In genomic region chr2:38875576-38876367, GRCh38 we compare ENCODE assay signal across 8 cellular contexts. TPM values are rescaled to one million over a fixed set of nuclear protein-coding genes. Genes with fewer than 3 reads are reported as not detected.
A peak's percentile ranks its signal among the peaks of the same experiment; 100 is the strongest.
DNase-seq lines count a peak whose midpoint lies in the region; ATAC-seq and TF ChIP-seq lines count a peak whose summit lies in the region.

A gene with protein sequence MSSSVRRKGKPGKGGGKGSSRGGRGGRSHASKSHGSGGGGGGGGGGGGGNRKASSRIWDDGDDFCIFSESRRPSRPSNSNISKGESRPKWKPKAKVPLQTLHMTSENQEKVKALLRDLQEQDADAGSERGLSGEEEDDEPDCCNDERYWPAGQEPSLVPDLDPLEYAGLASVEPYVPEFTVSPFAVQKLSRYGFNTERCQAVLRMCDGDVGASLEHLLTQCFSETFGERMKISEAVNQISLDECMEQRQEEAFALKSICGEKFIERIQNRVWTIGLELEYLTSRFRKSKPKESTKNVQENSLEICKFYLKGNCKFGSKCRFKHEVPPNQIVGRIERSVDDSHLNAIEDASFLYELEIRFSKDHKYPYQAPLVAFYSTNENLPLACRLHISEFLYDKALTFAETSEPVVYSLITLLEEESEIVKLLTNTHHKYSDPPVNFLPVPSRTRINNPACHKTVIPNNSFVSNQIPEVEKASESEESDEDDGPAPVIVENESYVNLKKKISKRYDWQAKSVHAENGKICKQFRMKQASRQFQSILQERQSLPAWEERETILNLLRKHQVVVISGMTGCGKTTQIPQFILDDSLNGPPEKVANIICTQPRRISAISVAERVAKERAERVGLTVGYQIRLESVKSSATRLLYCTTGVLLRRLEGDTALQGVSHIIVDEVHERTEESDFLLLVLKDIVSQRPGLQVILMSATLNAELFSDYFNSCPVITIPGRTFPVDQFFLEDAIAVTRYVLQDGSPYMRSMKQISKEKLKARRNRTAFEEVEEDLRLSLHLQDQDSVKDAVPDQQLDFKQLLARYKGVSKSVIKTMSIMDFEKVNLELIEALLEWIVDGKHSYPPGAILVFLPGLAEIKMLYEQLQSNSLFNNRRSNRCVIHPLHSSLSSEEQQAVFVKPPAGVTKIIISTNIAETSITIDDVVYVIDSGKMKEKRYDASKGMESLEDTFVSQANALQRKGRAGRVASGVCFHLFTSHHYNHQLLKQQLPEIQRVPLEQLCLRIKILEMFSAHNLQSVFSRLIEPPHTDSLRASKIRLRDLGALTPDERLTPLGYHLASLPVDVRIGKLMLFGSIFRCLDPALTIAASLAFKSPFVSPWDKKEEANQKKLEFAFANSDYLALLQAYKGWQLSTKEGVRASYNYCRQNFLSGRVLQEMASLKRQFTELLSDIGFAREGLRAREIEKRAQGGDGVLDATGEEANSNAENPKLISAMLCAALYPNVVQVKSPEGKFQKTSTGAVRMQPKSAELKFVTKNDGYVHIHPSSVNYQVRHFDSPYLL (N-terminal part only) (minus strand): TSS chr2:38875934. CDS start chr2:38868405, 7,529 bp downstream.
MORN2 (plus strand) TSS chr2:38875976.

- TF ChIP-seq POLR2A in HCT116 (IDR thresholded peaks at IDR 0.05; ENCODE audit: borderline replicate concordance, extremely low read depth, insufficient read depth, insufficient read length) = no peak

- no peaks in the 10 kb centered on the region for H3F3A ChIP-seq in MM.1S (ENCODE audit: insufficient read depth, low read length)

- RAD21 ChIA-PET in HCT116 (lab: Charles Lee; ENCODE audit: low non-redundant PET in 1 of 2, low total read pairs in 2 of 2, uncharacterized antibody in 2 of 2, unreplicated experiment in 2 of 2) = no interaction called here

- H3K9ac ChIP-seq in HCT116 (ENCODE audit: low read length) = peak within 1 kb of the TSS; percentile 73
- H3K9ac ChIP-seq in MM.1S (ENCODE audit: low read length) = peak within 1 kb of the TSS; percentile 62

- H3K27ac ChIP-seq in HCT116 (ENCODE audit: low read depth, low read length) (peak within 1 kb of the TSS; percentile 41; the same call in 1 of the 2 replicates), MM.1S (ENCODE audit: low read length) (no peak within 1 kb of the TSS), SJSA1 (no peak within 1 kb of the TSS)

- H4K20me1 ChIP-seq in HCT116 (ENCODE audit: insufficient read depth) (no peaks in the 10 kb centered on the region), MM.1S (ENCODE audit: insufficient read depth, low read length) (no peaks in the 10 kb centered on the region)

- H3K9me3 ChIP-seq in HCT116 (ENCODE audit: control insufficient read depth in 1 of 2, insufficient read depth in 1 of 2, low read depth in 1 of 2, low read length in 2 of 2) = no peaks in the 10 kb centered on the region
- no peaks in the 10 kb centered on the region for H3K9me3 ChIP-seq in MM.1S (replicated peaks; ENCODE audit: insufficient read depth, low read length)
- no peaks in the 10 kb centered on the region for H3K9me3 ChIP-seq in SJSA1 (replicated peaks)

- peak within 1 kb of the TSS; percentile 92 for H3K4me2 ChIP-seq in HCT116 (ENCODE audit: low read length)
- peak within 1 kb of the TSS; percentile 81 for H3K4me2 ChIP-seq in MM.1S (ENCODE audit: low read depth, low read length)

- H3K36me3 ChIP-seq in HCT116 (ENCODE audit: control insufficient read depth in 1 of 2, insufficient read depth in 2 of 2, low read length in 2 of 2) (no peaks in the 10 kb centered on the region), MM.1S (replicated peaks; ENCODE audit: insufficient read depth, low read length) (no peaks in the 10 kb centered on the region), SJSA1 (no peaks in the 10 kb centered on the region)

- H3K4me3 ChIP-seq in HCT116 (replicated peaks in 1 of 2; ENCODE audit: low read depth in 1 of 2, low read length in 2 of 2) = peak within 1 kb of the TSS; percentile 81 to 97
- H3K4me3 ChIP-seq in MM.1S (ENCODE audit: low read length) = peak within 1 kb of the TSS; percentile 86
- H3K4me3 ChIP-seq in SJSA1 = peak within 1 kb of the TSS; percentile 72

- POLR2A ChIA-PET in HCT116 (lab: Charles Lee) = interaction anchor here (1.2 to 1.3 kb wide), 2 partner anchors 23 to 125 kb away, joined by 3 to 6 read pairs; partner anchors contain the start of gene SRSF7

- DNase-seq in GM04503 (ENCODE audit: low read depth) = peak; percentile 53
- peak; percentile 69 for DNase-seq in HCT116 (ENCODE audit: low read depth, low spot score)
- DNase-seq in MM.1S = peak; percentile 82
- peak; percentile 76 to 83 for DNase-seq in SJSA1 (ENCODE audit: low read depth in 1 of 2, low spot score in 2 of 2)
- peak; percentile 82 for DNase-seq in activated naive CD4-positive, alpha-beta T cell treated with Interleukin-2 at 50 U/mL for 16 hours
- DNase-seq in glomerular endothelial cell (ENCODE audit: extremely low read depth, low read depth, low spot score) = peak; percentile 25
- DNase-seq in occipital lobe (lab: John Stamatoyannopoulos, UW) = peak; percentile 81
- DNase-seq in superior temporal gyrus (ENCODE audit: extremely low spot score) = peak; percentile 87

- CTCF ChIA-PET in HCT116 (lab: Charles Lee) = interaction anchor here (1.8 kb wide), 1 partner anchor 294 kb away, joined by 4 read pairs; no protein-coding TSS in a partner anchor

- peaks cover 20% of the 10 kb centered on the region for H3K79me2 ChIP-seq in HCT116 (ENCODE audit: insufficient read depth, low read length)
- peaks cover 11% of the 10 kb centered on the region for H3K79me2 ChIP-seq in MM.1S (ENCODE audit: low read length)

- no peak for TF ChIP-seq RAD21 in HCT116 (IDR thresholded peaks at IDR 0.05; ENCODE audit: low read depth)

- intact Hi-C loops in HCT116 (cut with micrococcal nuclease) = no loop called here

- no peak for TF ChIP-seq CTCF in HCT116 (IDR thresholded peaks at IDR 0.05 in 2 of 3, conservative IDR thresholded peaks at IDR 0.05 in 1 of 3; ENCODE audit: borderline replicate concordance in 1 of 3, insufficient read depth in 1 of 3, low read depth in 2 of 3, low read length in 2 of 3)
- TF ChIP-seq CTCF in MM.1S (IDR thresholded peaks at IDR 0.05; ENCODE audit: low read length) = no peak

- H2AFZ ChIP-seq in HCT116 (ENCODE audit: low read depth, low read length, poor library complexity, severe bottlenecking) (peak within 1 kb of the TSS; percentile 20), MM.1S (ENCODE audit: low read length) (peak within 1 kb of the TSS; percentile 98)

- BruUV-seq in HCT116 (replicated peaks; lab: Mats Ljungman, UMichigan) = no TSS peak

- H3K4me1 ChIP-seq in HCT116 (ENCODE audit: control insufficient read depth in 1 of 2, insufficient read depth in 2 of 2, low read length in 2 of 2) = peaks cover 3 to 13% of the 10 kb centered on the region in 2 experiments; a peak in 3 of 4 replicates
- peaks cover 10% of the 10 kb centered on the region for H3K4me1 ChIP-seq in MM.1S (ENCODE audit: low read length)
- H3K4me1 ChIP-seq in SJSA1 (replicated peaks) = peaks cover 13% of the 10 kb centered on the region; the same call in 1 of the 2 replicates

- peak; percentile 99 for ATAC-seq in HCT116

- H3K27me3 ChIP-seq in HCT116 (ENCODE audit: insufficient read depth, low read length) (no peaks in the 10 kb centered on the region), MM.1S (replicated peaks; ENCODE audit: insufficient read depth, low read length) (no peaks in the 10 kb centered on the region), SJSA1 (replicated peaks) (no peaks in the 10 kb centered on the region)

- H3K9me2 ChIP-seq in HCT116 (ENCODE audit: insufficient read depth) (no peaks in the 10 kb centered on the region), MM.1S (replicated peaks; ENCODE audit: insufficient read depth, low read length) (no peaks in the 10 kb centered on the region)

TF ChIP-seq in HCT116, 20 proteins besides CTCF, POLR2A, EP300 and RAD21 (continues in another document):
- TF ChIP-seq SIN3A (IDR thresholded peaks at IDR 0.05; ENCODE audit: low read depth) (peak; percentile 79), EGR1 (IDR thresholded peaks at IDR 0.05; ENCODE audit: low read depth) (no peak), EZH2phosphoT487 (IDR thresholded peaks at IDR 0.05; ENCODE audit: borderline replicate concordance) (no peak), ZNF274 (IDR thresholded peaks at IDR 0.05; ENCODE audit: low read depth, low read length) (no peak), JUND (IDR thresholded peaks at IDR 0.05) (no peak), CEBPB (IDR thresholded peaks at IDR 0.05; ENCODE audit: low read depth) (no peak), FOSL1 (IDR thresholded peaks at IDR 0.05; ENCODE audit: low read depth) (no peak), ELF1 (IDR thresholded peaks at IDR 0.05; ENCODE audit: borderline replicate concordance, low read depth) (peak; percentile 34; the same call in 1 of the 2 replicates), ZFX (IDR thresholded peaks at IDR 0.05) (peak; percentile 40; the same call in 1 of the 2 replicates), SRF (IDR thresholded peaks at IDR 0.05; ENCODE audit: low read depth) (no peak)
- TF ChIP-seq, protein P1, sequence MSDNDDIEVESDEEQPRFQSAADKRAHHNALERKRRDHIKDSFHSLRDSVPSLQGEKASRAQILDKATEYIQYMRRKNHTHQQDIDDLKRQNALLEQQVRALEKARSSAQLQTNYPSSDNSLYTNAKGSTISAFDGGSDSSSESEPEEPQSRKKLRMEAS (IDR thresholded peaks at IDR 0.05) = peak; percentile 55
- TF ChIP-seq, protein P2, sequence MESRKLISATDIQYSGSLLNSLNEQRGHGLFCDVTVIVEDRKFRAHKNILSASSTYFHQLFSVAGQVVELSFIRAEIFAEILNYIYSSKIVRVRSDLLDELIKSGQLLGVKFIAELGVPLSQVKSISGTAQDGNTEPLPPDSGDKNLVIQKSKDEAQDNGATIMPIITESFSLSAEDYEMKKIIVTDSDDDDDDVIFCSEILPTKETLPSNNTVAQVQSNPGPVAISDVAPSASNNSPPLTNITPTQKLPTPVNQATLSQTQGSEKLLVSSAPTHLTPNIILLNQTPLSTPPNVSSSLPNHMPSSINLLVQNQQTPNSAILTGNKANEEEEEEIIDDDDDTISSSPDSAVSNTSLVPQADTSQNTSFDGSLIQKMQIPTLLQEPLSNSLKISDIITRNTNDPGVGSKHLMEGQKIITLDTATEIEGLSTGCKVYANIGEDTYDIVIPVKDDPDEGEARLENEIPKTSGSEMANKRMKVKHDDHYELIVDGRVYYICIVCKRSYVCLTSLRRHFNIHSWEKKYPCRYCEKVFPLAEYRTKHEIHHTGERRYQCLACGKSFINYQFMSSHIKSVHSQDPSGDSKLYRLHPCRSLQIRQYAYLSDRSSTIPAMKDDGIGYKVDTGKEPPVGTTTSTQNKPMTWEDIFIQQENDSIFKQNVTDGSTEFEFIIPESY (IDR thresholded peaks at IDR 0.05; ENCODE audit: extremely low read depth, insufficient replicate concordance, low read length) = peak; percentile 48

RNA-seq across cellular contexts. Expression of the first gene that starts in this region (rescaled TPM):
- total RNA-seq in HCT116 (2021; ENCODE audit: unreplicated experiment) (19.4 TPM), glomerular endothelial cell (19.5 and 20.2 TPM in 2 replicates), occipital lobe (46.5 TPM)
- 5.2 and 6.9 TPM in 2 replicates for polyA plus RNA-seq in HCT116 (2012)
- total RNA-seq in SJSA1 (2014; rRNA removed; shearing (Covaris generic)) = 9.6 and 24.5 TPM in 2 replicates

RNA-seq across cellular contexts. Expression of gene MORN2, which starts in this region (rescaled TPM):
- 11.9 TPM for total RNA-seq in HCT116 (2021; ENCODE audit: unreplicated experiment)
- polyA plus RNA-seq in HCT116 (2012) = 7.1 and 9.7 TPM in 2 replicates
- total RNA-seq in SJSA1 (2014; rRNA removed; shearing (Covaris generic)) = 33.1 and 35.3 TPM in 2 replicates
- 8.4 and 11.4 TPM in 2 replicates for total RNA-seq in glomerular endothelial cell
- 16.7 TPM for total RNA-seq in occipital lobe

Comparison
In these comparisons a context has a peak if more than half of its experiments do, and no peak if none do; other contexts are left out.
1. DNase-seq: peak in every context shown above with its lines; median percentile 87 in superior temporal gyrus; 82 in MM.1S; 82 in activated naive CD4-positive, alpha-beta T cell treated with Interleukin-2 at 50 U/mL for 16 hours; 81 in occipital lobe; 80 in SJSA1; 69 in HCT116; 53 in GM04503; 25 in glomerular endothelial cell.